18 cellular contexts compared by ENCODE assay signal in genomic region chr5:92019376-92019990, GRCh38.
A peak's percentile ranks its signal among the peaks of the same experiment; 100 is the strongest.
DNase-seq lines count a peak whose midpoint lies in the region; ATAC-seq and FAIRE-seq lines count a peak whose summit lies in the region.
"Had no signal": no experiment of that assay in that cellular context is flagged by ENCODE, and none has a peak within 500 bp of the region (broad histone marks: within the 10 kb centered on the region; RNA-seq: fewer than 3 reads in every experiment).

No MANE protein-coding gene starts in this region.

- H3K4me3 Mint-ChIP-seq in immature natural killer cell: no peak overlapping the region
- H3K4me3 Mint-ChIP-seq: activated T-helper 17 cell treated with anti-CD3 and anti-CD28 coated beads, Interleukin-2, amount 50 U/mL, for 72 hours; stimulated activated naive B cell treated with anti-CD40 and anti-IgM and Interleukin-4, amounts not matched to agents 10 μg/mL and 1 μg/mL and 100 μg/mL, for 72 hours had no signal

- peak overlapping the region; percentile 18; the same call in 1 of the 2 replicates for H3K27ac ChIP-seq in SJCRH30
- H3K27ac ChIP-seq: ascending aorta; BLaER1 treated with 17β-estradiol and CSF1 and Interleukin-3, amounts not matched to agents 10 nM and 100 nM; esophagus muscularis mucosa had no signal

- no peak for FAIRE-seq in HTR-8/SVneo (lab: Jason Lieb, UNC)

- H3K4me3 ChIP-seq in SJCRH30: no peak overlapping the region
- H3K4me3 ChIP-seq: ascending aorta; BLaER1 treated with 17β-estradiol and CSF1 and Interleukin-3, amounts not matched to agents 10 nM and 100 nM; esophagus muscularis mucosa had no signal

- no peaks in the 10 kb centered on the region for H3K27me3 ChIP-seq in SJCRH30
- H3K27me3 ChIP-seq: ascending aorta; BLaER1 treated with 17β-estradiol and CSF1 and Interleukin-3, amounts not matched to agents 10 nM and 100 nM; esophagus muscularis mucosa had no signal

- ATAC-seq in HG02852 (IDR thresholded peaks at IDR 0.05; ENCODE audit: unreplicated experiment): no peak
- ATAC-seq: activated T-helper 17 cell treated with anti-CD3 and anti-CD28 coated beads, Interleukin-2, amount 50 U/mL, for 72 hours; left colon; stimulated activated naive B cell treated with anti-CD40 and anti-IgM and Interleukin-4, amounts not matched to agents 10 μg/mL and 1 μg/mL and 100 μg/mL, for 72 hours had no signal

- DNase-seq in ELR (ENCODE audit: low read depth) (peak; percentile 65), HTR-8/SVneo (ENCODE audit: insufficient read length, low spot score) (peak; percentile 21), SJCRH30 (peak in 1 of 2 experiments; percentile 41), iris pigment epithelial cell (ENCODE audit: low read depth) (peak; percentile 27), KG1 (lab: John Stamatoyannopoulos, UW) (no peak), immature natural killer cell (no peak), NK-92 (lab: John Stamatoyannopoulos, UW; ENCODE audit: unreplicated experiment) (no peak)
- DNase-seq: dermis blood vessel endothelial cell; DMS79 treated with DMSO at 0.1 percent for 48 hours; hippocampal formation; left colon; NCI-H1930; stimulated activated naive B cell treated with anti-CD40 and anti-IgM and Interleukin-4, amounts not matched to agents 10 μg/mL and 1 μg/mL and 100 μg/mL, for 72 hours had no signal

- no peaks in the 10 kb centered on the region for H3K36me3 ChIP-seq in SJCRH30
- H3K36me3 ChIP-seq: ascending aorta; BLaER1 treated with 17β-estradiol and CSF1 and Interleukin-3, amounts not matched to agents 10 nM and 100 nM; esophagus muscularis mucosa had no signal

- no peaks in the 10 kb centered on the region for H3K4me1 Mint-ChIP-seq in immature natural killer cell
- H3K4me1 Mint-ChIP-seq: activated T-helper 17 cell treated with anti-CD3 and anti-CD28 coated beads, Interleukin-2, amount 50 U/mL, for 72 hours; stimulated activated naive B cell treated with anti-CD40 and anti-IgM and Interleukin-4, amounts not matched to agents 10 μg/mL and 1 μg/mL and 100 μg/mL, for 72 hours had no signal

- peaks cover 10% of the 10 kb centered on the region for H3K4me1 ChIP-seq in SJCRH30
- H3K4me1 ChIP-seq: ascending aorta; BLaER1 treated with 17β-estradiol and CSF1 and Interleukin-3, amounts not matched to agents 10 nM and 100 nM; esophagus muscularis mucosa had no signal

- peaks cover 0 to 2% (median 0%) of the 10 kb centered on the region in 3 donors for H3K27me3 Mint-ChIP-seq in immature natural killer cell (ENCODE audit: low read depth in 3 of 3)
- H3K27me3 Mint-ChIP-seq: activated T-helper 17 cell treated with anti-CD3 and anti-CD28 coated beads, Interleukin-2, amount 50 U/mL, for 72 hours; stimulated activated naive B cell treated with anti-CD40 and anti-IgM and Interleukin-4, amounts not matched to agents 10 μg/mL and 1 μg/mL and 100 μg/mL, for 72 hours had no signal

- H3K27ac Mint-ChIP-seq in immature natural killer cell: no peak overlapping the region
- H3K27ac Mint-ChIP-seq: activated T-helper 17 cell treated with anti-CD3 and anti-CD28 coated beads, Interleukin-2, amount 50 U/mL, for 72 hours; stimulated activated naive B cell treated with anti-CD40 and anti-IgM and Interleukin-4, amounts not matched to agents 10 μg/mL and 1 μg/mL and 100 μg/mL, for 72 hours had no signal

- H3K9me3 ChIP-seq in SJCRH30 (replicated peaks): no peaks in the 10 kb centered on the region
- H3K9me3 ChIP-seq: ascending aorta; BLaER1 treated with 17β-estradiol and CSF1 and Interleukin-3, amounts not matched to agents 10 nM and 100 nM; esophagus muscularis mucosa had no signal

- H3K9me3 Mint-ChIP-seq in immature natural killer cell: peaks cover 0 to 11% (median 2%) of the 10 kb centered on the region in 6 donors
- H3K9me3 Mint-ChIP-seq: stimulated activated naive B cell treated with anti-CD40 and anti-IgM and Interleukin-4, amounts not matched to agents 10 μg/mL and 1 μg/mL and 100 μg/mL, for 72 hours had no signal

- no peaks in the 10 kb centered on the region for H3K36me3 Mint-ChIP-seq in immature natural killer cell
- H3K36me3 Mint-ChIP-seq: stimulated activated naive B cell treated with anti-CD40 and anti-IgM and Interleukin-4, amounts not matched to agents 10 μg/mL and 1 μg/mL and 100 μg/mL, for 72 hours had no signal

Comparison
In these comparisons a context has a peak if more than half of its experiments do, and no peak if none do; other contexts are left out.
1. DNase-seq: peak in ELR (single experiment), HTR-8/SVneo (single experiment) and iris pigment epithelial cell (single experiment); none in KG1 (single experiment), immature natural killer cell (0 of 3) and NK-92 (single experiment).